Comparison of ENCODE assay signal across 21 cellular contexts in genomic region chrX:7842871-7843270, GRCh38. TPM values are rescaled to one million over a fixed set of nuclear protein-coding genes. Genes with fewer than 3 reads are reported as not detected.
"Had no signal": no experiment of that assay in that cellular context is flagged by ENCODE, and none has a peak within 500 bp of the region (broad histone marks: within the 10 kb centered on the region; RNA-seq: fewer than 3 reads in every experiment).

Gene VCX, plus strand, starts transcription at chrX:7843171. Its CDS starts 33 bp downstream, at chrX:7843204.

RNA-seq across cellular contexts. Expression of gene VCX, which starts in this region (rescaled TPM):
- total RNA-seq: activated naive CD4-positive, alpha-beta T cell treated with anti-CD3 and anti-CD28 coated beads for 36 hours; activated naive CD4-positive, alpha-beta T cell treated with anti-CD3 and anti-CD28 coated beads, Interleukin-2, amount 50 U/mL, for 72 hours; activated naive CD8-positive, alpha-beta T cell treated with anti-CD3 and anti-CD28 coated beads for 36 hours; activated naive CD8-positive, alpha-beta T cell treated with anti-CD3 and anti-CD28 coated beads, Interleukin-2, amount 10 ng/mL, durations not matched to agents 7 days and 5 days; activated T-cell treated with anti-CD3 and anti-CD28 coated beads, Interleukin-2, amount 50 U/mL, for 4 hours; activated T-cell treated with anti-CD3 and anti-CD28 coated beads, Interleukin-2, amount 50 U/mL, for 72 hours; activated T-helper 1 cell treated with anti-CD3 and anti-CD28 coated beads, Interleukin-12 subunit alpha, Interleukin-12 subunit beta, Interleukin-2, Interleukin-4 antibody, amounts not matched to agents 30 ng/mL and 10 ng/mL and 1 ng/mL, durations not matched to agents 14 hours and 24 hours and 36 hours; activated T-helper 17 cell treated with anti-CD3 and anti-CD28 coated beads, Interleukin-2, amount 50 U/mL, for 72 hours; activated T-helper 2 cell treated with anti-CD3 and anti-CD28 coated beads, Interferon-gamma antibody, Interleukin-2, Interleukin-4, amounts not matched to agents 10 μg/mL and 5 μg/mL and 100 μg/mL, durations not matched to agents 14 hours and 24 hours and 36 hours; adrenal gland; aorta; ascending aorta; astrocyte; body of pancreas; breast epithelium; bronchial epithelial cell; cardiac muscle cell; cardiac septum; cerebellum; chondrocyte had no signal
- polyA plus RNA-seq: adipose tissue, aorta, cardiac muscle cell had no signal
